ENCODE assay signal across 10 cellular contexts in the genomic region with DNA sequence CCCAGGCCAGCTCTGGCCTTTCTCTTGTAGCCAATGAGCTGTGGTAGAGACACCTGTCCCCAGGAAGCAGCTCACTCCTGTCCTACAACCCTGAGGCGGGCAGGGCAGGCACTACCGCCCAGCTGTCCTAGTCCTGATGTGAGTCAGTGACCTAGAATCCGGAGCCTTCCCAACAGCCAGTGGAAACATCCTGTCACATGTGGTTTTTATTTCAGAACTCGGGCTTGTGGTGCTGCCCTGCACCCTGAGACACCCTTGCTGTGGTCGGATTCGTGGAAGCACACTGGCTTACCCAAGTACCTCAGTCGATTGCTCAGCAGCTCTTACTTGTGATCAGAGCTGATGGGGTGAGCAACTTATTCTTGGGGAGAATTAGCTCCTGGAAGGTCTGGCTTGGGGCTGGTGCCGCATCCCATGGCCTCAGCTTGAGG.
DNase-seq lines count a peak whose midpoint lies in the region; ATAC-seq lines count a peak whose summit lies in the region.
"Had no signal": no experiment of that assay in that cellular context is flagged by ENCODE, and none has a peak within 500 bp of the region (broad histone marks: within the 10 kb centered on the region; RNA-seq: fewer than 3 reads in every experiment).

No MANE protein-coding gene starts in this region.

- H3K36me3 Mint-ChIP-seq in naive thymus-derived CD8-positive, alpha-beta T cell = no peaks in the 10 kb centered on the region
- H3K36me3 Mint-ChIP-seq: natural killer cell treated with Interleukin-12 subunit alpha and Interleukin-12 subunit beta and Interleukin-15 and Interleukin-18, amount 100 ng/mL, for 72 hours had no signal

- H3K4me1 Mint-ChIP-seq in naive thymus-derived CD8-positive, alpha-beta T cell = no peaks in the 10 kb centered on the region

- H3K27me3 Mint-ChIP-seq in naive thymus-derived CD8-positive, alpha-beta T cell = peaks cover 7 to 59% (median 26%) of the 10 kb centered on the region in 5 donors

- peak; percentile 9 for DNase-seq in activated CD4-positive, alpha-beta T cell treated with anti-CD3 and anti-CD28 coated beads for 48 hours
- DNase-seq in activated CD4-positive, alpha-beta T cell treated with anti-CD3 and anti-CD28 coated beads for 1 hour = no peak
- peak; percentile 85 for DNase-seq in NCI-H510A treated with DMSO at 0.1 percent for 48 hours (lab: John Stamatoyannopoulos, UW)
- peak; percentile 24 for DNase-seq in astrocyte of the hippocampus (ENCODE audit: low read depth, low spot score)
- peak; percentile 56 for DNase-seq in skeletal muscle cell (ENCODE audit: low read depth)
- no peak for DNase-seq in Kasumi-1 (lab: John Stamatoyannopoulos, UW)
- DNase-seq in naive thymus-derived CD8-positive, alpha-beta T cell = no peak

- no peaks in the 10 kb centered on the region for H3K9me3 Mint-ChIP-seq in naive thymus-derived CD8-positive, alpha-beta T cell
- H3K9me3 Mint-ChIP-seq: natural killer cell treated with Interleukin-12 subunit alpha and Interleukin-12 subunit beta and Interleukin-15 and Interleukin-18, amount 100 ng/mL, for 72 hours had no signal

- no peak overlapping the region for H3K27ac Mint-ChIP-seq in naive thymus-derived CD8-positive, alpha-beta T cell
- H3K27ac Mint-ChIP-seq: natural killer cell treated with Interleukin-12 subunit alpha and Interleukin-12 subunit beta and Interleukin-15 and Interleukin-18, amount 100 ng/mL, for 72 hours had no signal

- POLR2A ChIA-PET in naive thymus-derived CD8-positive, alpha-beta T cell (lab: Charles Lee) = no interaction called here

- H3K4me3 ChIP-seq in skeletal muscle cell (ENCODE audit: low read depth, low read length) = no peak overlapping the region
- H3K4me3 ChIP-seq: A549 had no signal

- H3K4me3 Mint-ChIP-seq in naive thymus-derived CD8-positive, alpha-beta T cell = no peak overlapping the region
- H3K4me3 Mint-ChIP-seq: natural killer cell treated with Interleukin-12 subunit alpha and Interleukin-12 subunit beta and Interleukin-15 and Interleukin-18, amount 100 ng/mL, for 72 hours had no signal

- no peak for ATAC-seq in naive thymus-derived CD8-positive, alpha-beta T cell
- ATAC-seq in HG03097 (IDR thresholded peaks at IDR 0.05; ENCODE audit: low FRiP score, unreplicated experiment) = no peak
- ATAC-seq: A549 had no signal

Comparison
In these comparisons a context has a peak if more than half of its experiments do, and no peak if none do; other contexts are left out.
1. DNase-seq: peak in activated CD4-positive, alpha-beta T cell treated with anti-CD3 and anti-CD28 coated beads for 48 hours (single experiment), NCI-H510A treated with DMSO at 0.1 percent for 48 hours (single experiment), astrocyte of the hippocampus (single experiment) and skeletal muscle cell (single experiment); none in activated CD4-positive, alpha-beta T cell treated with anti-CD3 and anti-CD28 coated beads for 1 hour (single experiment), Kasumi-1 (0 of 2) and naive thymus-derived CD8-positive, alpha-beta T cell (0 of 10).